Comparison of ENCODE assay signal across 15 cellular contexts in genomic region chr6:157442296-157442695, GRCh38.
DNase-seq lines count a peak whose midpoint lies in the region; ATAC-seq and TF ChIP-seq lines count a peak whose summit lies in the region.
"Had no signal": no experiment of that assay in that cellular context is flagged by ENCODE, and none has a peak within 500 bp of the region (broad histone marks: within the 10 kb centered on the region; RNA-seq: fewer than 3 reads in every experiment).

No MANE protein-coding gene starts in this region.

- H3K9me3 Mint-ChIP-seq in activated CD8-positive, alpha-beta memory T cell treated with anti-CD3 and anti-CD28 coated beads, Interleukin-2, amount 10 ng/mL, durations not matched to agents 7 days and 5 days (ENCODE audit: low read depth) = peaks cover 8% of the 10 kb centered on the region

- no peak for ATAC-seq in activated CD8-positive, alpha-beta memory T cell treated with anti-CD3 and anti-CD28 coated beads, Interleukin-2, amount 10 ng/mL, durations not matched to agents 7 days and 5 days

- H3K4me1 Mint-ChIP-seq in activated CD8-positive, alpha-beta memory T cell treated with anti-CD3 and anti-CD28 coated beads, Interleukin-2, amount 10 ng/mL, durations not matched to agents 7 days and 5 days = peaks cover 22% of the 10 kb centered on the region

- H3K9me3 ChIP-seq in AG04450 (ENCODE audit: control insufficient read depth, insufficient read depth, low read length) = no peaks in the 10 kb centered on the region

- TF ChIP-seq CTCF in AG04450 (IDR thresholded peaks at IDR 0.05; ENCODE audit: low read depth, low read length) (no peak), foreskin fibroblast (IDR thresholded peaks at IDR 0.05; ENCODE audit: low read depth, low read length) (no peak)

- H3K27ac Mint-ChIP-seq in activated CD8-positive, alpha-beta memory T cell treated with anti-CD3 and anti-CD28 coated beads, Interleukin-2, amount 10 ng/mL, durations not matched to agents 7 days and 5 days = no peak overlapping the region
- H3K27ac Mint-ChIP-seq: dendritic cell treated with granulocyte-macrophage colony-stimulating factor and Interleukin-4, amounts not matched to agents 40 ng/mL and 50 ng/mL, for 4 days; progenitor cell of endocrine pancreas had no signal

- peak overlapping the region; percentile 24 for H3K27ac ChIP-seq in AG04450 (ENCODE audit: low read depth, low read length)
- H3K27ac ChIP-seq in caudate nucleus (ENCODE audit: low read depth, low read length) = no peak overlapping the region
- H3K27ac ChIP-seq: SK-N-MC had no signal

- H3K4me3 Mint-ChIP-seq in activated CD8-positive, alpha-beta memory T cell treated with anti-CD3 and anti-CD28 coated beads, Interleukin-2, amount 10 ng/mL, durations not matched to agents 7 days and 5 days = no peak overlapping the region
- H3K4me3 Mint-ChIP-seq: activated CD8-positive, alpha-beta T cell treated with anti-CD3 and anti-CD28 coated beads for 36 hours; activated naive CD8-positive, alpha-beta T cell treated with anti-CD3 and anti-CD28 coated beads, Interleukin-2, amount 50 U/mL, for 24 hours; dendritic cell treated with granulocyte-macrophage colony-stimulating factor and Interleukin-4, amounts not matched to agents 40 ng/mL and 50 ng/mL, for 4 days; stimulated activated naive CD8-positive, alpha-beta T cell treated with anti-CD3 and anti-CD28 coated beads, Interleukin-15, amount 100 ng/mL, for 72 hours had no signal

- DNase-seq in AG04450 (ENCODE audit: low read depth, low spot score) (peak; percentile 11), LHCN-M2 (ENCODE audit: low read depth) (peak; percentile 7), amniotic epithelial cell (ENCODE audit: low read depth) (peak; percentile 83), foreskin fibroblast (peak; percentile 35 to 60), caudate nucleus (lab: John Stamatoyannopoulos, UW) (no peak), COLO668 (lab: John Stamatoyannopoulos, UW; ENCODE audit: unreplicated experiment) (no peak)
- no peak for DNase-seq in activated effector memory CD4-positive, alpha-beta T cell treated with anti-CD3 and anti-CD28 coated beads, Interleukin-2, amount 50 U/mL, for 16 hours
- no peak for DNase-seq in activated CD8-positive, alpha-beta memory T cell treated with anti-CD3 and anti-CD28 coated beads, Interleukin-2, amount 10 ng/mL, durations not matched to agents 7 days and 5 days
- DNase-seq: activated CD8-positive, alpha-beta T cell treated with anti-CD3 and anti-CD28 coated beads for 36 hours; activated naive CD8-positive, alpha-beta T cell treated with anti-CD3 and anti-CD28 coated beads, Interleukin-2, amount 50 U/mL, for 24 hours; NCI-H446 treated with DMSO at 0.1 percent for 48 hours; stimulated activated naive CD8-positive, alpha-beta T cell treated with anti-CD3 and anti-CD28 coated beads, Interleukin-15, amount 100 ng/mL, for 72 hours had no signal

- no peaks in the 10 kb centered on the region for H3K27me3 ChIP-seq in AG04450 (ENCODE audit: control insufficient read depth, insufficient read depth, low read length)

- peaks cover 8% of the 10 kb centered on the region for H3K27me3 Mint-ChIP-seq in activated CD8-positive, alpha-beta memory T cell treated with anti-CD3 and anti-CD28 coated beads, Interleukin-2, amount 10 ng/mL, durations not matched to agents 7 days and 5 days
- H3K27me3 Mint-ChIP-seq: activated CD8-positive, alpha-beta T cell treated with anti-CD3 and anti-CD28 coated beads for 36 hours; dendritic cell treated with granulocyte-macrophage colony-stimulating factor and Interleukin-4, amounts not matched to agents 40 ng/mL and 50 ng/mL, for 4 days; progenitor cell of endocrine pancreas had no signal

- H3K4me3 ChIP-seq in AG04450 (ENCODE audit: low read depth, low read length) (no peak overlapping the region), foreskin fibroblast (ENCODE audit: low read depth in 1 of 2, low read length in 2 of 2) (no peak overlapping the region)
- H3K4me3 ChIP-seq: SK-N-MC had no signal

- peaks cover 44% of the 10 kb centered on the region for H3K36me3 Mint-ChIP-seq in activated CD8-positive, alpha-beta memory T cell treated with anti-CD3 and anti-CD28 coated beads, Interleukin-2, amount 10 ng/mL, durations not matched to agents 7 days and 5 days

- CTCF ChIA-PET in AG04450 (lab: Charles Lee) = no interaction called here
- CTCF ChIA-PET in activated CD8-positive, alpha-beta memory T cell treated with anti-CD3 and anti-CD28 coated beads, Interleukin-2, amount 10 ng/mL, durations not matched to agents 7 days and 5 days (lab: Charles Lee) = no interaction called here

- POLR2A ChIA-PET in AG04450 (lab: Yijun Ruan, JAX) = no interaction called here

Comparison
In these comparisons a context has a peak if more than half of its experiments do, and no peak if none do; other contexts are left out.
1. DNase-seq: peak in AG04450 (single experiment), LHCN-M2 (single experiment), amniotic epithelial cell (single experiment) and foreskin fibroblast (2 of 2); none in caudate nucleus (0 of 61), activated effector memory CD4-positive, alpha-beta T cell treated with anti-CD3 and anti-CD28 coated beads, Interleukin-2, amount 50 U/mL, for 16 hours (single experiment), activated CD8-positive, alpha-beta memory T cell treated with anti-CD3 and anti-CD28 coated beads, Interleukin-2, amount 10 ng/mL, durations not matched to agents 7 days and 5 days (single experiment) and COLO668 (single experiment).